Comparison of ENCODE assay signal across 34 cellular contexts in the genomic region with DNA sequence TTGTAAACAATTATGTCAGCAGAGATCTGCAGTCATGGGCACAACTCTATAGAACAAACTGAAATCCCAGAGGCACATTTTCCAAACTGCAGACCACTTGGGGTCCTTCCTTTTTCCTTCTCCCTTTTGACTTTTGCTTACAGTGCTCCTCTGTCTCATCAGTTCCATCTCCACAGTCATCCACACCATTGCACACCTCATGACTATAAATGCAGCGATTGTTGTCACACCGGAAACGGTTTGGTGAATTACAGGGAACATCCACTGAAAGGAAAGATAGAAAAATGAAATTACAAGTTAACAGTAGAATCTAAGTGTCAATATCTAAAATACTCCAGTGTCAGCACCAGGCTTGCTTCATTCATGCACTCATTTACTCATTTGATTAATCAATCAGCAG.
DNase-seq lines count a peak whose midpoint lies in the region; ATAC-seq and TF ChIP-seq lines count a peak whose summit lies in the region.
"Had no signal": no experiment of that assay in that cellular context is flagged by ENCODE, and none has a peak within 500 bp of the region (broad histone marks: within the 10 kb centered on the region; RNA-seq: fewer than 3 reads in every experiment).

No MANE protein-coding gene starts in this region.

- no peaks in the 10 kb centered on the region for H3K9me2 ChIP-seq in Loucy (replicated peaks; ENCODE audit: low read depth, low read length)

- no peaks in the 10 kb centered on the region for H3K9me3 Mint-ChIP-seq in Calu3 (ENCODE audit: low read depth, unreplicated experiment)
- H3K9me3 Mint-ChIP-seq: CD4-positive, alpha-beta memory T cell; CD8-positive, alpha-beta memory T cell; CD8-positive, alpha-beta T cell had no signal

- 89% methylated on average over 3 of the region's 3 CpGs for WGBS in esophagus muscularis mucosa

- no peaks in the 10 kb centered on the region for H3K4me1 Mint-ChIP-seq in Calu3 (ENCODE audit: low read depth, unreplicated experiment)
- H3K4me1 Mint-ChIP-seq: B cell; CD14-positive monocyte; CD4-positive, alpha-beta memory T cell; CD4-positive, CD25-positive, alpha-beta regulatory T cell; CD8-positive, alpha-beta memory T cell had no signal

- H3K9me3 ChIP-seq in Loucy (ENCODE audit: insufficient read depth, low read depth, low read length) (no peaks in the 10 kb centered on the region), esophagus muscularis mucosa (no peaks in the 10 kb centered on the region), Peyer's patch (no peaks in the 10 kb centered on the region)
- H3K9me3 ChIP-seq: A549; BE2C; BLaER1; BLaER1 treated with 17β-estradiol and CSF1 and Interleukin-3, amounts not matched to agents 10 nM and 100 nM; Caco-2 had no signal

- 0 out of 2 replicates have a peak overlapping the region, but pooled peaks have one; percentile 35 for H2AFZ ChIP-seq in Loucy (ENCODE audit: low read length)

- BruUV-seq in Calu3 (replicated peaks; lab: Mats Ljungman, UMichigan) = no TSS peak

- TF ChIP-seq EP300 in esophagus muscularis mucosa (IDR thresholded peaks at IDR 0.05) = no peak

- TF ChIP-seq CTCF in Loucy (conservative IDR thresholded peaks at IDR 0.05; ENCODE audit: low read length) (no peak), esophagus muscularis mucosa (IDR thresholded peaks at IDR 0.05) (no peak), Peyer's patch (IDR thresholded peaks at IDR 0.05) (no peak), Calu3 (IDR thresholded peaks at IDR 0.05; ENCODE audit: unreplicated experiment) (no peak)

- intact Hi-C loops in esophagus muscularis mucosa (cut with DNase I) = no loop called here
- intact Hi-C loops in Calu3 (cut with micrococcal nuclease; ENCODE audit: unreplicated experiment) = no loop called here

- TF ChIP-seq POLR2A in esophagus muscularis mucosa (IDR thresholded peaks at IDR 0.05; ENCODE audit: low read depth) = no peak
- no peak for TF ChIP-seq POLR2A in Peyer's patch (IDR thresholded peaks at IDR 0.05)

- DNase-seq in COLO829 (ENCODE audit: low spot score) (peak; percentile 63), SK-MEL-5 (ENCODE audit: low read depth, low spot score) (peak; percentile 70), esophagus muscularis mucosa (ENCODE audit: extremely low spot score) (peak; percentile 39), Peyer's patch (no peak), hypothalamus (lab: John Stamatoyannopoulos, UW) (no peak), Calu3 (no peak)
- DNase-seq: 8988T; ACHN; AML-193; BE2C; C1 segment of cervical spinal cord; Caco-2; CD4-positive, alpha-beta memory T cell; CD4-positive, alpha-beta T cell; CD4-positive, CD25-positive, alpha-beta regulatory T cell; CD8-positive, alpha-beta memory T cell; CD8-positive, alpha-beta T cell; COR-L47; DMS 273 treated with DMSO at 0.1 percent for 48 hours; DMS153; DMS53; DMS79; DMS79 treated with DMSO at 0.1 percent for 48 hours; DND-41; EL had no signal

- H3K27ac Mint-ChIP-seq in Calu3 (ENCODE audit: unreplicated experiment) = no peak overlapping the region
- H3K27ac Mint-ChIP-seq: B cell; CD14-positive monocyte; CD4-positive, alpha-beta memory T cell; CD4-positive, alpha-beta T cell; CD4-positive, CD25-positive, alpha-beta regulatory T cell; CD8-positive, alpha-beta T cell had no signal

- in situ Hi-C loops in SK-MEL-5 (cut with HindIII; ENCODE audit: low pct_unique_long_range_greater_than_20kb, low sequenced_read_pairs) = no loop called here

- no peak overlapping the region for H3K9ac ChIP-seq in Loucy (ENCODE audit: low read depth, low read length, poor library complexity, severe bottlenecking)
- H3K9ac ChIP-seq: BLaER1; BLaER1 treated with 17β-estradiol and CSF1 and Interleukin-3, amounts not matched to agents 10 nM and 100 nM had no signal

- no peak overlapping the region for H3K4me3 Mint-ChIP-seq in Calu3 (ENCODE audit: low read depth, unreplicated experiment)
- H3K4me3 Mint-ChIP-seq: B cell; CD14-positive monocyte; CD4-positive, alpha-beta memory T cell; CD4-positive, alpha-beta T cell; CD4-positive, CD25-positive, alpha-beta regulatory T cell; CD8-positive, alpha-beta memory T cell; CD8-positive, alpha-beta T cell had no signal

- no peaks in the 10 kb centered on the region for H3K27me3 ChIP-seq in Loucy (ENCODE audit: insufficient read depth, low read length, poor library complexity, severe bottlenecking)
- H3K27me3 ChIP-seq in esophagus muscularis mucosa = no peaks in the 10 kb centered on the region
- no peaks in the 10 kb centered on the region for H3K27me3 ChIP-seq in Peyer's patch
- H3K27me3 ChIP-seq: BE2C; BLaER1; BLaER1 treated with 17β-estradiol and CSF1 and Interleukin-3, amounts not matched to agents 10 nM and 100 nM had no signal

- no peak overlapping the region for H3K4me3 ChIP-seq in Loucy (ENCODE audit: low read length, poor library complexity, severe bottlenecking)
- H3K4me3 ChIP-seq in esophagus muscularis mucosa = no peak overlapping the region
- no peak overlapping the region for H3K4me3 ChIP-seq in Peyer's patch
- H3K4me3 ChIP-seq: A549; BLaER1; BLaER1 treated with 17β-estradiol and CSF1 and Interleukin-3, amounts not matched to agents 10 nM and 100 nM had no signal

- H3K36me3 Mint-ChIP-seq in Calu3 (ENCODE audit: insufficient read depth, unreplicated experiment) = no peaks in the 10 kb centered on the region
- H3K36me3 Mint-ChIP-seq: CD14-positive monocyte; CD4-positive, alpha-beta memory T cell; CD4-positive, CD25-positive, alpha-beta regulatory T cell; CD8-positive, alpha-beta memory T cell; CD8-positive, alpha-beta T cell had no signal

- H3K27ac ChIP-seq in esophagus muscularis mucosa (replicated peaks in 1 of 4) (no peak overlapping the region), Peyer's patch (no peak overlapping the region)
- H3K27ac ChIP-seq: 22Rv1; A549; BLaER1; BLaER1 treated with 17β-estradiol and CSF1 and Interleukin-3, amounts not matched to agents 10 nM and 100 nM; C4-2B had no signal

- H3K36me3 ChIP-seq in Loucy (ENCODE audit: insufficient read depth, low read length) = no peaks in the 10 kb centered on the region
- H3K36me3 ChIP-seq in esophagus muscularis mucosa = no peaks in the 10 kb centered on the region
- H3K36me3 ChIP-seq in Peyer's patch = no peaks in the 10 kb centered on the region
- H3K36me3 ChIP-seq: BE2C; BLaER1; BLaER1 treated with 17β-estradiol and CSF1 and Interleukin-3, amounts not matched to agents 10 nM and 100 nM had no signal

- no peak for ATAC-seq in GM19395 (IDR thresholded peaks at IDR 0.05; ENCODE audit: unreplicated experiment)
- ATAC-seq: A549; CD8-positive, alpha-beta T cell had no signal

- H3K4me2 ChIP-seq in Loucy (ENCODE audit: low read depth, low read length, poor library complexity, severe bottlenecking) = no peak overlapping the region
- H3K4me2 ChIP-seq: A549; BLaER1; BLaER1 treated with 17β-estradiol and CSF1 and Interleukin-3, amounts not matched to agents 10 nM and 100 nM had no signal

- H4K20me1 ChIP-seq in Loucy (ENCODE audit: insufficient read depth, low read length, poor library complexity, severe bottlenecking) = no peaks in the 10 kb centered on the region
- H4K20me1 ChIP-seq: BLaER1; BLaER1 treated with 17β-estradiol and CSF1 and Interleukin-3, amounts not matched to agents 10 nM and 100 nM had no signal

- CTCF ChIA-PET in Calu3 (lab: Charles Lee) = no interaction called here

- H3K27me3 Mint-ChIP-seq in Calu3 (ENCODE audit: unreplicated experiment) = peaks cover 60% of the 10 kb centered on the region
- H3K27me3 Mint-ChIP-seq: CD4-positive, CD25-positive, alpha-beta regulatory T cell had no signal

- H3K79me2 ChIP-seq in Loucy (ENCODE audit: insufficient read depth, low read length) = no peaks in the 10 kb centered on the region

- no peaks in the 10 kb centered on the region for H3F3A ChIP-seq in Loucy (ENCODE audit: low read depth)

- H3K4me1 ChIP-seq in Loucy (ENCODE audit: insufficient read depth, low read length, poor library complexity, severe bottlenecking) (no peaks in the 10 kb centered on the region), esophagus muscularis mucosa (no peaks in the 10 kb centered on the region), Peyer's patch (no peaks in the 10 kb centered on the region)
- H3K4me1 ChIP-seq: A549; BE2C; BLaER1; BLaER1 treated with 17β-estradiol and CSF1 and Interleukin-3, amounts not matched to agents 10 nM and 100 nM; Caco-2 had no signal

Comparison
In these comparisons a context has a peak if more than half of its experiments do, and no peak if none do; other contexts are left out.
1. DNase-seq: peak in COLO829 (single experiment), SK-MEL-5 (single experiment) and esophagus muscularis mucosa (single experiment); none in Peyer's patch (0 of 3), hypothalamus (0 of 51) and Calu3 (single experiment).